ENCODE assay signal across 1 cellular context in genomic region chr19:53432088-53432661, GRCh38.
TF ChIP-seq lines count a peak whose summit lies in the region.

No MANE protein-coding gene starts in this region.

TF ChIP-seq in SK-N-SH, 30 proteins besides CTCF, POLR2A, EP300 and RAD21 (continued from another document):
- TF ChIP-seq REST (IDR thresholded peaks at IDR 0.05; ENCODE audit: low read depth, low read length) (no peak), MXI1 (IDR thresholded peaks at IDR 0.05; ENCODE audit: low read depth, low read length) (no peak), JUND (IDR thresholded peaks at IDR 0.05) (no peak), RXRA (IDR thresholded peaks at IDR 0.05; ENCODE audit: borderline replicate concordance, low read depth) (no peak), GABPA (IDR thresholded peaks at IDR 0.05; ENCODE audit: low read depth) (no peak)
